Comparison of ENCODE assay signal across 21 cellular contexts in the genomic region with DNA sequence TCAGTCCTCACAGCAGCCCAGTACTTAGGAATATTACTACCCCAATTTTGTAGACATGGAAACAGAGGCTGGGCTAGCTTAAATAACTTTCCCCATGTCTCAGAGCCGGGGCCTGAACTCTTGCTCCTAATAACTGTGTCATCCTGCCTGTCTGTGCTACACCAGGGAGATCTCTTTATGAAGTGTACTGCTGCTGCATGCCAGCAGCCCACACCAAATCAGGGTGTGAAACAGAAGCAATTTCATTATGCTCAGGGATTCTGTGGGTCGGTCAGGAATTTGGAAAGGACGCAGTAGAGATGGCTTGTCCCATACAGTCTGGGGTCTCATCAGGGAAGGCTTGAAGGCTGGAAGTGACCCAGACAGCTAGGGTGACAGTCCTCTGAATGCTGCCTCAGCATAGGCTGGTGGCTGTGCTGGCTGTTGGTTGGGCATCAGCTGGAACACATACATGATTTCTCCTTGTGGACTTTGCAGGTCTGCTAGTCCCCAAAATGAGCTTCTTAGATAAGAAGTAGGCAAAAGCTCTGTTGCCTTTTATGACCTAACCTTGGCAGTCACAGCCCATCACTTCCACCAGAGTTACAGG.
"Had no signal": no experiment of that assay in that cellular context is flagged by ENCODE, and none has a peak within 500 bp of the region (broad histone marks: within the 10 kb centered on the region; RNA-seq: fewer than 3 reads in every experiment).

No MANE protein-coding gene starts in this region.

- H3K9me3 Mint-ChIP-seq: activated CD4-positive, alpha-beta memory T cell treated with anti-CD3 and anti-CD28 coated beads, Interleukin-2, amount 10 ng/mL, durations not matched to agents 7 days and 5 days; activated naive CD8-positive, alpha-beta T cell treated with anti-CD3 and anti-CD28 coated beads, Interleukin-2, amount 10 ng/mL, durations not matched to agents 7 days and 5 days; brain; stimulated activated naive B cell treated with anti-CD40 and anti-IgM and Interleukin-4, amounts not matched to agents 10 μg/mL and 1 μg/mL and 100 μg/mL, for 72 hours had no signal

- H2AFZ ChIP-seq: parathyroid adenoma had no signal

- H3K27me3 Mint-ChIP-seq: activated CD4-positive, alpha-beta memory T cell treated with anti-CD3 and anti-CD28 coated beads, Interleukin-2, amount 10 ng/mL, durations not matched to agents 7 days and 5 days; activated naive CD8-positive, alpha-beta T cell treated with anti-CD3 and anti-CD28 coated beads, Interleukin-2, amount 10 ng/mL, durations not matched to agents 7 days and 5 days; brain; naive thymus-derived CD8-positive, alpha-beta T cell; stimulated activated naive B cell treated with anti-CD40 and anti-IgM and Interleukin-4, amounts not matched to agents 10 μg/mL and 1 μg/mL and 100 μg/mL, for 72 hours had no signal

- DNase-seq: activated CD4-positive, alpha-beta memory T cell treated with anti-CD3 and anti-CD28 coated beads, Interleukin-2, amount 10 ng/mL, durations not matched to agents 7 days and 5 days; activated CD4-positive, alpha-beta T cell treated with anti-CD3 and anti-CD28 coated beads for 48 hours; activated CD4-positive, CD25-positive, alpha-beta regulatory T cell; activated gamma-delta T cell; activated naive CD8-positive, alpha-beta T cell treated with anti-CD3 and anti-CD28 coated beads, Interleukin-2, amount 10 ng/mL, durations not matched to agents 7 days and 5 days; erythroblast; left lung; mesenchymal stem cell; naive thymus-derived CD8-positive, alpha-beta T cell; sigmoid colon; spleen; stimulated activated CD4-positive, alpha-beta T cell treated with anti-CD3 and anti-CD28 coated beads, Interleukin-4, amount 100 ng/mL, for 4 hours; stimulated activated naive B cell treated with anti-CD40 and anti-IgM and Interleukin-4, amounts not matched to agents 10 μg/mL and 1 μg/mL and 100 μg/mL, for 72 hours had no signal

- H3K9ac ChIP-seq: parathyroid adenoma had no signal

- H3K27ac Mint-ChIP-seq: activated CD4-positive, alpha-beta memory T cell treated with anti-CD3 and anti-CD28 coated beads, Interleukin-2, amount 10 ng/mL, durations not matched to agents 7 days and 5 days; activated naive CD8-positive, alpha-beta T cell treated with anti-CD3 and anti-CD28 coated beads, Interleukin-2, amount 10 ng/mL, durations not matched to agents 7 days and 5 days; stimulated activated naive B cell treated with anti-CD40 and anti-IgM and Interleukin-4, amounts not matched to agents 10 μg/mL and 1 μg/mL and 100 μg/mL, for 72 hours had no signal

- H3K9me3 ChIP-seq: left lung, neutrophil, sigmoid colon, thyroid gland had no signal

- FAIRE-seq: endometrium, frontal cortex had no signal

- H3K4me3 ChIP-seq: coronary artery, left lung, sigmoid colon, SK-N-MC, spleen, thyroid gland had no signal

- H3K27me3 ChIP-seq: neutrophil, sigmoid colon, spleen, thyroid gland had no signal

- H3K27ac ChIP-seq: left lung, neutrophil, parathyroid adenoma, sigmoid colon, SK-N-MC, spleen, thyroid gland had no signal

- ATAC-seq: left lung; naive thymus-derived CD8-positive, alpha-beta T cell; stimulated activated naive B cell treated with anti-CD40 and anti-IgM and Interleukin-4, amounts not matched to agents 10 μg/mL and 1 μg/mL and 100 μg/mL, for 72 hours had no signal

- H3K4me3 Mint-ChIP-seq: activated CD4-positive, alpha-beta memory T cell treated with anti-CD3 and anti-CD28 coated beads, Interleukin-2, amount 10 ng/mL, durations not matched to agents 7 days and 5 days; activated naive CD8-positive, alpha-beta T cell treated with anti-CD3 and anti-CD28 coated beads, Interleukin-2, amount 10 ng/mL, durations not matched to agents 7 days and 5 days; brain; naive thymus-derived CD8-positive, alpha-beta T cell; stimulated activated naive B cell treated with anti-CD40 and anti-IgM and Interleukin-4, amounts not matched to agents 10 μg/mL and 1 μg/mL and 100 μg/mL, for 72 hours had no signal
